In the genomic region with DNA sequence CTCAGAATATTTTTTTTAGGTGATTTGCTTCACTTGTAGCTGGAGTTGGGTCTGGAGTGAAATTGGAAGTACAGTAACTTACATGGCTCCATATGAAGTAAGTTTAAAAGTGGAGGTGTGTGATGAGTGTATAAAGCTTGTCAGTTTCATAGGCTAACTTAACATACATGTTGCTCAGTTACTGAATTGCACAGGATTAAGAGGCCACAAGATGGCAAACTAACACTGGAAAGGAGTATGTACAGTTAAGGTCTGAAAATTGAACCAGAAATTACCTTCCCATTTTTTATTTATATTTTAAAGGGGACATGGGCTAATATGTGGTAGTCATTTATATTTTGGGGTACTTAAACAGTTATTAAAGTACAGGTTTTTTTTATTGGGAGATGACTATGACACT, we compare ENCODE assay signal across 8 cellular contexts.
DNase-seq lines count a peak whose midpoint lies in the region; TF ChIP-seq lines count a peak whose summit lies in the region.

No MANE protein-coding gene starts in this region.

- TF ChIP-seq CTCF in 22Rv1 (IDR thresholded peaks at IDR 0.05) (peak; percentile 69), GM12873 (IDR thresholded peaks at IDR 0.05; ENCODE audit: insufficient read depth, low read depth, low read length, missing control alignments) (peak; percentile 27), choroid plexus epithelial cell (conservative IDR thresholded peaks at IDR 0.05; ENCODE audit: low read depth, low read length) (peak; percentile 41), tibial artery (IDR thresholded peaks at IDR 0.05) (no peak)

- H3K36me3 ChIP-seq in tibial artery: no peaks in the 10 kb centered on the region

- H3K9me3 ChIP-seq in tibial artery: no peaks in the 10 kb centered on the region

- intact Hi-C loops in tibial artery (cut with DNase I; ENCODE audit: low total_unique reads): no loop called here

- peak overlapping the region; percentile 28 for H3K27ac ChIP-seq in 22Rv1
- no peak overlapping the region for H3K27ac ChIP-seq in tibial artery

- no peaks in the 10 kb centered on the region for H3K4me1 ChIP-seq in tibial artery

- DNase-seq in NCI-H345 (lab: John Stamatoyannopoulos, UW) (peak; percentile 4), choroid plexus epithelial cell (ENCODE audit: low read depth) (peak; percentile 55), tibial artery (no peak), DMS79 treated with DMSO at 0.1 percent for 48 hours (lab: John Stamatoyannopoulos, UW) (no peak), T-helper 1 cell (no peak)
- DNase-seq in stimulated activated CD4-positive, alpha-beta T cell treated with anti-CD3 and anti-CD28 coated beads, Interleukin-1b, Interleukin-23, amount 100 ng/mL, for 48 hours: no peak

- H3K27me3 ChIP-seq in tibial artery: no peaks in the 10 kb centered on the region

- H3K4me3 ChIP-seq in choroid plexus epithelial cell (ENCODE audit: low read depth, low read length) (no peak overlapping the region), tibial artery (no peak overlapping the region)

Comparison
In these comparisons a context has a peak if more than half of its experiments do, and no peak if none do; other contexts are left out.
1. CTCF ChIP-seq: peak in 22Rv1 (single experiment), GM12873 (single experiment) and choroid plexus epithelial cell (single experiment); none in tibial artery (0 of 2).
2. DNase-seq: peak in NCI-H345 (single experiment) and choroid plexus epithelial cell (single experiment); none in tibial artery (0 of 2), DMS79 treated with DMSO at 0.1 percent for 48 hours (single experiment), stimulated activated CD4-positive, alpha-beta T cell treated with anti-CD3 and anti-CD28 coated beads, Interleukin-1b, Interleukin-23, amount 100 ng/mL, for 48 hours (single experiment) and T-helper 1 cell (0 of 5).